ENCODE assay signal across 17 cellular contexts in the genomic region with DNA sequence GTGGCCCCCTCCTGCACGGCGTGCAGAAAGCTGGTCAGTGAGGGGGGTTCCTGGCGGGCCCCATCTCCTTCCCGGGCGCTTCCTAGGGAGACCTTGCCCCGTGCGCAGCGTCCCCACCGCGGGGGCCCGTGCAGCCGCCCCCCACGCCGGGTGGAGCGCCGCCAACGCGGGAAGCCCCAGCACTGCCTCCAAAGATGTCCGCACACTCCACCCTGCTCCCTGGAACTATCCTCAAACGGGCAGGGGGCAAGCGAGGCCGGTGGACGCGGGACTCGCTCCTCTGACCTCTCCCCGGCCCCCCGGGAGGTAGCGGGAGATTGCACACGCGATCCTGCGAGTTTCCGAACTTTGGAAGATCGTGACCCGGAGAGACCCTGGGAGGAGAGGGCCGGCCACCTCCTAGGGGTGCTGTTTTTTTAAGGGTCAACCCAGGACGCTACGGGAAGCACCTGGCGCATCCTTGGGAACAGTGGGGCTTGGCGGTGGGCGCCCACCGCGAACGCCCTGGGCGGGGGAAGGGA. TPM values are rescaled to one million over a fixed set of nuclear protein-coding genes. Genes with fewer than 3 reads are reported as not detected.
DNase-seq lines count a peak whose midpoint lies in the region; ATAC-seq, FAIRE-seq and TF ChIP-seq lines count a peak whose summit lies in the region.
"Had no signal": no experiment of that assay in that cellular context is flagged by ENCODE, and none has a peak within 500 bp of the region (broad histone marks: within the 10 kb centered on the region; RNA-seq: fewer than 3 reads in every experiment).

No MANE protein-coding gene starts in this region.

- H3K4me1 ChIP-seq in A549 (no peaks in the 10 kb centered on the region), keratinocyte (ENCODE audit: control insufficient read depth, extremely low read depth, insufficient read depth, low read length) (peaks cover 3% of the 10 kb centered on the region), rectal smooth muscle tissue (ENCODE audit: control insufficient read depth, insufficient read depth, low read length) (no peaks in the 10 kb centered on the region), Peyer's patch (peaks cover 0 to 10% (median 0%) of the 10 kb centered on the region in 4 donors)

- no peaks in the 10 kb centered on the region for H3K9me3 Mint-ChIP-seq in progenitor cell of endocrine pancreas (ENCODE audit: low read depth)
- H3K9me3 Mint-ChIP-seq in activated CD8-positive, alpha-beta memory T cell treated with anti-CD3 and anti-CD28 coated beads, Interleukin-2, amount 10 ng/mL, durations not matched to agents 7 days and 5 days (ENCODE audit: low read depth), result peaks cover 2% of the 10 kb centered on the region
- H3K9me3 Mint-ChIP-seq: CD4-positive, alpha-beta T cell had no signal

- CTCF ChIA-PET in A549 (lab: Yijun Ruan, JAX), result no interaction called here
- CTCF ChIA-PET in activated CD8-positive, alpha-beta memory T cell treated with anti-CD3 and anti-CD28 coated beads, Interleukin-2, amount 10 ng/mL, durations not matched to agents 7 days and 5 days (lab: Charles Lee), result no interaction called here

- H3K4me3 ChIP-seq in A549 (no peak overlapping the region), keratinocyte (ENCODE audit: control insufficient read depth in 2 of 3, extremely low read depth in 1 of 3, insufficient read depth in 2 of 3, low read depth in 1 of 3, low read length in 3 of 3) (peak overlapping the region; percentile 53 to 86 (median 68)), rectal smooth muscle tissue (ENCODE audit: low read length) (peak overlapping the region; percentile 41), Peyer's patch (peak overlapping the region in 1 of 4 donors; percentile 47)

- H3K36me3 ChIP-seq in keratinocyte (ENCODE audit: control insufficient read depth in 2 of 2, extremely low read depth in 1 of 2, insufficient read depth in 2 of 2, low read length in 2 of 2) (no peaks in the 10 kb centered on the region), rectal smooth muscle tissue (ENCODE audit: control insufficient read depth, insufficient read depth, low read length) (no peaks in the 10 kb centered on the region), Peyer's patch (no peaks in the 10 kb centered on the region)

- no peaks in the 10 kb centered on the region for H3K79me2 ChIP-seq in keratinocyte (ENCODE audit: control insufficient read depth, insufficient read depth, low read length)

- H3K27ac ChIP-seq in A549 (no peak overlapping the region), VCaP (peak overlapping the region; percentile 87), keratinocyte (ENCODE audit: control insufficient read depth, insufficient read depth, low read length) (no peak overlapping the region), rectal smooth muscle tissue (ENCODE audit: low read depth, low read length) (no peak overlapping the region), Peyer's patch (no peak overlapping the region)
- H3K27ac ChIP-seq: epithelial cell of prostate had no signal

- peak overlapping the region; percentile 51 for H3K4me2 ChIP-seq in A549
- peak overlapping the region; percentile 89 for H3K4me2 ChIP-seq in keratinocyte (ENCODE audit: control insufficient read depth, extremely low read depth, insufficient read depth, low read depth, low read length)

- peaks cover 52% of the 10 kb centered on the region for H3K27me3 Mint-ChIP-seq in progenitor cell of endocrine pancreas
- peaks cover 29% of the 10 kb centered on the region for H3K27me3 Mint-ChIP-seq in activated CD8-positive, alpha-beta memory T cell treated with anti-CD3 and anti-CD28 coated beads, Interleukin-2, amount 10 ng/mL, durations not matched to agents 7 days and 5 days

- no peak overlapping the region for H3K4me3 Mint-ChIP-seq in progenitor cell of endocrine pancreas (ENCODE audit: low read depth)
- no peak overlapping the region for H3K4me3 Mint-ChIP-seq in activated CD8-positive, alpha-beta memory T cell treated with anti-CD3 and anti-CD28 coated beads, Interleukin-2, amount 10 ng/mL, durations not matched to agents 7 days and 5 days
- H3K4me3 Mint-ChIP-seq: CD4-positive, alpha-beta T cell had no signal

- peak overlapping the region; percentile 42 for H2AFZ ChIP-seq in keratinocyte (ENCODE audit: control insufficient read depth, low read length)

- H3K9me1 ChIP-seq in keratinocyte (ENCODE audit: control insufficient read depth, extremely low read depth, insufficient read depth, low read length), result no peaks in the 10 kb centered on the region

- POLR2A ChIA-PET in A549 (lab: Yijun Ruan, JAX), result no interaction called here

- TF ChIP-seq RAD21 in A549 (conservative IDR thresholded peaks at IDR 0.05 in 1 of 2, IDR thresholded peaks at IDR 0.05 in 1 of 2), result no peak

- FAIRE-seq in A549 (lab: Jason Lieb, UNC), result no peak
- no peak for FAIRE-seq in keratinocyte (lab: Jason Lieb, UNC)
- FAIRE-seq: RCC 7860 had no signal

- 27% methylated on average over 17 of the region's 44 CpGs for WGBS in A549 (ENCODE audit: missing lambda C conversion rate)

- no peak for ATAC-seq in A549
- no peak for ATAC-seq in activated CD8-positive, alpha-beta memory T cell treated with anti-CD3 and anti-CD28 coated beads, Interleukin-2, amount 10 ng/mL, durations not matched to agents 7 days and 5 days
- ATAC-seq: HCT116 had no signal

- DNase-seq in A549 (ENCODE audit: low read depth in 1 of 2, low spot score in 1 of 2) (no peak), keratinocyte (ENCODE audit: low read depth, low spot score) (no peak), Peyer's patch (no peak), progenitor cell of endocrine pancreas (ENCODE audit: low spot score, unreplicated experiment) (no peak), EL (no peak)
- no peak for DNase-seq in activated CD8-positive, alpha-beta memory T cell treated with anti-CD3 and anti-CD28 coated beads, Interleukin-2, amount 10 ng/mL, durations not matched to agents 7 days and 5 days
- DNase-seq: activated CD8-positive, alpha-beta memory T cell treated with anti-CD3 and anti-CD28 coated beads for 24 hours; CD4-positive, alpha-beta T cell; DND-41; NCI-H2107; NCI-H748 treated with DMSO at 0.1 percent for 48 hours had no signal

- dilution Hi-C loops in keratinocyte (cut with MboI; ENCODE audit: extremely low pct_ligation_motif_present, low sequenced_read_pairs), result no loop called here

- no peak for TF ChIP-seq CTCF in A549 (IDR thresholded peaks at IDR 0.05)
- TF ChIP-seq CTCF in VCaP (conservative IDR thresholded peaks at IDR 0.05), result no peak
- TF ChIP-seq CTCF in keratinocyte (optimal IDR thresholded peaks at IDR 0.05 in 1 of 3, IDR thresholded peaks at IDR 0.05 in 1 of 3, conservative IDR thresholded peaks at IDR 0.05 in 1 of 3; ENCODE audit: extremely low read depth in 1 of 3, insufficient read depth in 2 of 3, low read length in 3 of 3), result no peak
- no peak for TF ChIP-seq CTCF in Peyer's patch (IDR thresholded peaks at IDR 0.05)
- no peak for TF ChIP-seq CTCF in progenitor cell of endocrine pancreas (IDR thresholded peaks at IDR 0.05; ENCODE audit: unreplicated experiment)

- H3K36me3 Mint-ChIP-seq in progenitor cell of endocrine pancreas (ENCODE audit: insufficient read depth), result no peaks in the 10 kb centered on the region
- peaks cover 6% of the 10 kb centered on the region for H3K36me3 Mint-ChIP-seq in activated CD8-positive, alpha-beta memory T cell treated with anti-CD3 and anti-CD28 coated beads, Interleukin-2, amount 10 ng/mL, durations not matched to agents 7 days and 5 days

- peaks cover 19% of the 10 kb centered on the region for H3K27me3 ChIP-seq in keratinocyte (ENCODE audit: control insufficient read depth, extremely low read depth, insufficient read depth, low read length)
- H3K27me3 ChIP-seq in rectal smooth muscle tissue (ENCODE audit: control insufficient read depth, insufficient read depth, low read length), result peaks cover 10% of the 10 kb centered on the region
- peaks cover 0 to 10% of the 10 kb centered on the region in 2 donors for H3K27me3 ChIP-seq in Peyer's patch

- H3K9me3 ChIP-seq in A549 (no peaks in the 10 kb centered on the region), keratinocyte (ENCODE audit: control insufficient read depth, low read depth, low read length) (no peaks in the 10 kb centered on the region), Peyer's patch (peaks cover 0 to 3% (median 0%) of the 10 kb centered on the region in 4 donors)

- H3K4me1 Mint-ChIP-seq in progenitor cell of endocrine pancreas (ENCODE audit: low read depth), result peaks cover 5% of the 10 kb centered on the region
- no peaks in the 10 kb centered on the region for H3K4me1 Mint-ChIP-seq in activated CD8-positive, alpha-beta memory T cell treated with anti-CD3 and anti-CD28 coated beads, Interleukin-2, amount 10 ng/mL, durations not matched to agents 7 days and 5 days

- TF ChIP-seq POLR2A in A549 (IDR thresholded peaks at IDR 0.05; ENCODE audit: low read length) (no peak), Peyer's patch (IDR thresholded peaks at IDR 0.05) (no peak)

- H3K27ac Mint-ChIP-seq in progenitor cell of endocrine pancreas, result no peak overlapping the region
- H3K27ac Mint-ChIP-seq in activated CD8-positive, alpha-beta memory T cell treated with anti-CD3 and anti-CD28 coated beads, Interleukin-2, amount 10 ng/mL, durations not matched to agents 7 days and 5 days, result no peak overlapping the region
- H3K27ac Mint-ChIP-seq: CD4-positive, alpha-beta T cell had no signal

- no peak for TF ChIP-seq EP300 in A549 (IDR thresholded peaks at IDR 0.05)

- H4K20me1 ChIP-seq in keratinocyte (ENCODE audit: control insufficient read depth, extremely low read depth, insufficient read depth, low read length), result no peaks in the 10 kb centered on the region

- H3K9ac ChIP-seq in keratinocyte (ENCODE audit: control insufficient read depth, extremely low read depth, insufficient read depth, low read length) (peak overlapping the region; percentile 71), rectal smooth muscle tissue (ENCODE audit: low read length) (no peak overlapping the region)

RNA-seq across cellular contexts. Expression of a gene that starts 1.5 kb away (rescaled TPM):
- polyA plus RNA-seq in A549 (2011; rRNA removed), result not detected in 2 replicates
- polyA plus RNA-seq in A549 (2012; cell fraction: cytosol; rRNA removed), result not detected in 2 replicates
- polyA plus RNA-seq in A549 (2012; cell fraction: nucleus; rRNA removed), result 0.01 TPM in 1 of 2 replicates, not detected in the other
- not detected in 3 replicates for polyA plus RNA-seq in A549 (2017; fragmentation: RNase III; extraction: RNeasy Plus Mini Kit Qiagen cat#74134 plus additional on column Dnase treatment)
- not detected in 2 replicates for polyA minus RNA-seq in A549 (2011; rRNA and poly(A)+ RNA removed)
- 0.55 to 1.9 TPM (median 0.67 TPM) in 3 replicates for polyA plus RNA-seq in keratinocyte
- 0.91 TPM for polyA plus RNA-seq in keratinocyte (2011; ENCODE audit: low read depth)
- 0.29 and 0.48 TPM in 2 replicates for polyA plus RNA-seq in keratinocyte (2011; cell fraction: cytosol; rRNA removed)
- 1.1 TPM in 2 replicates for polyA plus RNA-seq in keratinocyte (2011; cell fraction: nucleus; rRNA removed)
- polyA plus RNA-seq in keratinocyte (2012; ENCODE audit: low replicate concordance), result 2.0 and 2.3 TPM in 2 replicates
- polyA minus RNA-seq in keratinocyte, result 1.1 to 1.4 TPM (median 1.3 TPM) in 3 replicates
- 2.9 TPM for polyA minus RNA-seq in keratinocyte (2011; cell fraction: cytosol; rRNA and poly(A)+ RNA removed)
- 1.5 and 2.3 TPM in 2 replicates for polyA minus RNA-seq in keratinocyte (2011; cell fraction: nucleus; rRNA and poly(A)+ RNA removed)
- total RNA-seq in Peyer's patch, result 1 to 10 TPM in 1 of 4 donors, under 1 TPM in 1, not detected in 2; 0.76 to 1.2 TPM
- total RNA-seq in progenitor cell of endocrine pancreas, result 0.24 and 0.73 TPM in 2 replicates
- total RNA-seq in activated CD8-positive, alpha-beta memory T cell treated with anti-CD3 and anti-CD28 coated beads, Interleukin-2, amount 10 ng/mL, durations not matched to agents 7 days and 5 days, result not detected
- total RNA-seq: A673; CD4-positive, alpha-beta T cell had no signal
